ENCODE assay signal across 19 cellular contexts in the genomic region with DNA sequence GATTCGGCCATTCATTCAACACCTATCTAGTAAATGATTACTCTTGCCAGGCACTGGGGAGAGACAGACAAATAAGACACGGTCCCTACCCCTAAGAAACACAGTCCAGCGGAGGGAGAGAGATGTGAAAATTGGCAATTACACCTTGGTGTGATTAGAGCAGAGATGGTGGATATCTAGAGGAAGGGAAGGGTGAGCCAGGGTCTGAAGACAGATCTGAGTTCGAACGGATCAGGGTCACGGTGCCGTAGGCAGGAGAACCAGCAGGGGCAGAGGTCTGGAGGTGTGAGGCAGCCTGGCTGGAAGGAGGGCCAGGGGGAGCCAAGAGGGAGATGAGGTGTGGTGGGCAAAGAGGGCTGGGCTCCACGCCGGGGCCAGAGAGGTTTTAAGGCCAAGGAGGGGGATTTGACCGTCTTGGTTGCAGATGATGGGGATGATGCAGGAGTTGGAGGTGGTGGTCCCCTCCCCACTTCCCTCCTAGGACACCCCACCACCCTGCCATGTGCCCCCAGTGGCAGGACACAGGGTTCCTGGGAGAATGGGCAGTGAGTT. TPM values are rescaled to one million over a fixed set of nuclear protein-coding genes. Genes with fewer than 3 reads are reported as not detected.
DNase-seq lines count a peak whose midpoint lies in the region; ATAC-seq and TF ChIP-seq lines count a peak whose summit lies in the region.
"Had no signal": no experiment of that assay in that cellular context is flagged by ENCODE, and none has a peak within 500 bp of the region (broad histone marks: within the 10 kb centered on the region; RNA-seq: fewer than 3 reads in every experiment).

No MANE protein-coding gene starts in this region.

- no peaks in the 10 kb centered on the region for H3K9me3 Mint-ChIP-seq in HFFc6
- H3K9me3 Mint-ChIP-seq: activated naive CD8-positive, alpha-beta T cell treated with anti-CD3 and anti-CD28 coated beads for 36 hours had no signal

- no peak for TF ChIP-seq CTCF in VCaP (conservative IDR thresholded peaks at IDR 0.05)
- no peak for TF ChIP-seq CTCF in dorsolateral prefrontal cortex (IDR thresholded peaks at IDR 0.05 in 54 of 56, conservative IDR thresholded peaks at IDR 0.05 in 2 of 56; ENCODE audit: low read depth in 1 of 56, partially characterized antibody in 56 of 56)
- TF ChIP-seq CTCF in left lung (IDR thresholded peaks at IDR 0.05) = no peak
- TF ChIP-seq CTCF in spleen (IDR thresholded peaks at IDR 0.05 in 8 of 11, conservative IDR thresholded peaks at IDR 0.05 in 3 of 11) = no peak
- no peak for TF ChIP-seq CTCF in HFFc6 (IDR thresholded peaks at IDR 0.05)

- H3K36me3 ChIP-seq in left lung = no peaks in the 10 kb centered on the region
- no peaks in the 10 kb centered on the region for H3K36me3 ChIP-seq in spleen
- H3K36me3 ChIP-seq: SJSA1 had no signal

- H3K27ac Mint-ChIP-seq in HFFc6 = no peak overlapping the region
- H3K27ac Mint-ChIP-seq: activated naive CD8-positive, alpha-beta T cell treated with anti-CD3 and anti-CD28 coated beads for 36 hours; B cell had no signal

- DNase-seq in dorsolateral prefrontal cortex (peak in 8 of 10 donors; percentile 1 to 34 (median 12)), left lung (peak; percentile 25 to 47), spleen (peak; percentile 64), D341Med (ENCODE audit: low spot score) (no peak), DMS79 treated with DMSO at 0.1 percent for 48 hours (lab: John Stamatoyannopoulos, UW) (no peak), HFFc6 (no peak)
- DNase-seq: activated naive CD8-positive, alpha-beta T cell treated with anti-CD3 and anti-CD28 coated beads for 36 hours; caudate nucleus; effector memory CD4-positive, alpha-beta T cell; GF-D8; KBM-7; midbrain; NCI-H526 treated with DMSO at 0.1 percent for 48 hours; stimulated activated CD4-positive, alpha-beta T cell treated with anti-CD3 and anti-CD28 coated beads, Interleukin-4, amount 100 ng/mL, for 1 hour; T1000 had no signal

- no peaks in the 10 kb centered on the region for H3K9me3 ChIP-seq in left lung
- H3K9me3 ChIP-seq in spleen = no peaks in the 10 kb centered on the region
- H3K9me3 ChIP-seq: SJSA1 had no signal

- no peaks in the 10 kb centered on the region for H3K27me3 ChIP-seq in dorsolateral prefrontal cortex
- peaks cover 0 to 17% of the 10 kb centered on the region in 2 donors for H3K27me3 ChIP-seq in left lung
- peaks cover 0 to 13% (median 0%) of the 10 kb centered on the region in 7 donors for H3K27me3 ChIP-seq in spleen (replicated peaks in 1 of 7)
- H3K27me3 ChIP-seq: SJSA1 had no signal

- H3K27ac ChIP-seq in VCaP (peak overlapping the region; percentile 95; the same call in 1 of the 2 replicates), dorsolateral prefrontal cortex (peak overlapping the region in 31 of 59 donors; percentile 3 to 74 (median 47)), left lung (no peak overlapping the region), spleen (peak overlapping the region in 6 of 8 donors; percentile 36 to 80 (median 76))
- H3K27ac ChIP-seq: HL-60, SJSA1 had no signal

- WGBS in spleen, 5 donors = 79 to 90% (median 80%) methylated on average over 10 of the region's 10 CpGs

- TF ChIP-seq POLR2A in spleen (IDR thresholded peaks at IDR 0.05) = no peak

- peaks cover 17% of the 10 kb centered on the region for H3K4me1 Mint-ChIP-seq in HFFc6 (ENCODE audit: low read depth)
- H3K4me1 Mint-ChIP-seq: activated naive CD8-positive, alpha-beta T cell treated with anti-CD3 and anti-CD28 coated beads for 36 hours; B cell had no signal

- H3K4me1 ChIP-seq in left lung = no peaks in the 10 kb centered on the region
- peaks cover 0 to 86% (median 28%) of the 10 kb centered on the region in 6 donors for H3K4me1 ChIP-seq in spleen

- H3K4me3 Mint-ChIP-seq in HFFc6 = no peak overlapping the region
- H3K4me3 Mint-ChIP-seq: activated naive CD8-positive, alpha-beta T cell treated with anti-CD3 and anti-CD28 coated beads for 36 hours; B cell had no signal

- no peak overlapping the region for H3K4me3 ChIP-seq in dorsolateral prefrontal cortex
- H3K4me3 ChIP-seq in left lung = no peak overlapping the region
- H3K4me3 ChIP-seq in spleen = no peak overlapping the region
- H3K4me3 ChIP-seq: SJSA1 had no signal

- no peak for ATAC-seq in left lung

- H3K36me3 Mint-ChIP-seq in HFFc6 (ENCODE audit: low read depth) = no peaks in the 10 kb centered on the region
- H3K36me3 Mint-ChIP-seq: activated naive CD8-positive, alpha-beta T cell treated with anti-CD3 and anti-CD28 coated beads for 36 hours had no signal

- peaks cover 14% of the 10 kb centered on the region for H3K27me3 Mint-ChIP-seq in HFFc6 (ENCODE audit: insufficient read depth)

- intact Hi-C loops in dorsolateral prefrontal cortex (cut with DNase I) (no loop called here), left lung (cut with DNase I) (no loop called here), spleen (cut with DNase I; ENCODE audit: low total_unique reads) (no loop called here)

RNA-seq across cellular contexts. Expression of gene FAM222A, which starts 27.1 kb away (rescaled TPM):
- total RNA-seq in dorsolateral prefrontal cortex = 10 to 100 TPM; 10.4 to 85.9 (median 23.1) TPM
- 1 to 10 TPM; 2.9 to 3.1 TPM for total RNA-seq in left lung
- total RNA-seq in spleen = 10 to 100 TPM; 13.9 to 30.7 (median 21.5) TPM
- polyA plus RNA-seq in spleen = 1 to 10 TPM; 1.3 to 5.2 (median 2.1) TPM
- total RNA-seq in HFFc6 (2021; fragmentation: NEBNext Ultra II Directional; extraction: Animal tissue kit (Norgen Biotek cat#: 25700)) = under 1 TPM; 0.46 to 0.65 (median 0.64) TPM

Comparison
In these comparisons a context has a peak if more than half of its experiments do, and no peak if none do; other contexts are left out.
1. H3K27ac ChIP-seq: peak in VCaP (single experiment), dorsolateral prefrontal cortex (31 of 59) and spleen (6 of 8); none in left lung (0 of 2).
2. DNase-seq: peak in dorsolateral prefrontal cortex (8 of 10), left lung (2 of 2) and spleen (single experiment); none in D341Med (single experiment), DMS79 treated with DMSO at 0.1 percent for 48 hours (single experiment) and HFFc6 (single experiment).